10 cellular contexts compared by ENCODE assay signal in the genomic region with DNA sequence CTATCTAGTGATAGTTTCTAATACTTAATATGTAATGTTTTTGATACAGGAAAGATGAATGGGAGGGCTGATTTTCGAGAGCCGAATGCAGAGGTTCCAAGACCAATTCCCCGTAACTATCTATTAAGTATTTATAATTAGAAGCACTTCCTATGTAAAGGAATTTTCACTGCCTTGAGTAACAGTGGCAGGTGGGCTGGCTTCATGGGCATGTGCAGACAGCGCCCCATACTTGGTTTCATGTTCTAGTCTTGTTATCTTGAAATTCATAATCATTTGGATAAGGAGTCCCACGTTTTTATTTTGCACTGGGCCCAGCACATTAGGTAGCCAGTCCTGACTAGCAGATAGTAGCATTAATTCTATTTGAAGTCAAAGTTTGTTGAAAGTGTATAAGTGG. TPM values are rescaled to one million over a fixed set of nuclear protein-coding genes. Genes with fewer than 3 reads are reported as not detected.
DNase-seq lines count a peak whose midpoint lies in the region; ATAC-seq and TF ChIP-seq lines count a peak whose summit lies in the region.
"Had no signal": no experiment of that assay in that cellular context is flagged by ENCODE, and none has a peak within 500 bp of the region (broad histone marks: within the 10 kb centered on the region; RNA-seq: fewer than 3 reads in every experiment).

No MANE protein-coding gene starts in this region.

- ATAC-seq in Panc1 (no peak), GM21717 (IDR thresholded peaks at IDR 0.05; ENCODE audit: unreplicated experiment) (no peak)

- POLR2A ChIA-PET in Panc1 (lab: Charles Lee), result no interaction called here

- H3K27me3 ChIP-seq in Panc1 (ENCODE audit: control insufficient read depth, insufficient read depth, low read length), result no peaks in the 10 kb centered on the region

- DNase-seq in activated CD4-positive, alpha-beta T cell treated with anti-CD3 and anti-CD28 coated beads, Interleukin-2, amount 10 ng/mL, durations not matched to agents 24 days and 14 days, result no peak
- no peak for DNase-seq in activated CD4-positive, alpha-beta T cell treated with anti-CD3 and anti-CD28 coated beads, Interleukin-2, amount 50 U/mL, for 48 hours
- DNase-seq in Panc1 (ENCODE audit: low read depth, low spot score), result no peak
- peak; percentile 36 for DNase-seq in epithelial cell of esophagus (ENCODE audit: low read depth)
- DNase-seq in progenitor cell of endocrine pancreas (ENCODE audit: low spot score, unreplicated experiment), result no peak
- DNase-seq in NCI-H2107 treated with DMSO at 0.1 percent for 48 hours (lab: John Stamatoyannopoulos, UW; ENCODE audit: unreplicated experiment), result no peak
- no peak for DNase-seq in NCI-H524 (lab: John Stamatoyannopoulos, UW)
- DNase-seq: NCI-H187 had no signal

- intact Hi-C loops in activated CD4-positive, alpha-beta T cell treated with anti-CD3 and anti-CD28 coated beads, Interleukin-2, amount 10 ng/mL, durations not matched to agents 24 days and 14 days (cut with micrococcal nuclease), result loop anchor here (5.0 kb wide), 4 partner anchors 130 to 700 kb away; a partner anchor contains a TSS
- intact Hi-C loops in Panc1 (cut with micrococcal nuclease; ENCODE audit: unreplicated experiment), result no loop called here

- in situ Hi-C loops in Panc1 (cut with HindIII; ENCODE audit: low pct_unique_long_range_greater_than_20kb, low sequenced_read_pairs), result no loop called here

- H3K27ac Mint-ChIP-seq in activated CD4-positive, alpha-beta T cell treated with anti-CD3 and anti-CD28 coated beads, Interleukin-2, amount 10 ng/mL, durations not matched to agents 24 days and 14 days, result no peak overlapping the region
- peak overlapping the region; percentile 69 for H3K27ac Mint-ChIP-seq in progenitor cell of endocrine pancreas

- H3K4me1 Mint-ChIP-seq in activated CD4-positive, alpha-beta T cell treated with anti-CD3 and anti-CD28 coated beads, Interleukin-2, amount 10 ng/mL, durations not matched to agents 24 days and 14 days, result peaks cover 26% of the 10 kb centered on the region
- H3K4me1 Mint-ChIP-seq in progenitor cell of endocrine pancreas (ENCODE audit: low read depth), result peaks cover 12% of the 10 kb centered on the region

- no TSS peak for BruUV-seq in Panc1 (replicated peaks; lab: Mats Ljungman, UMichigan)

- peaks cover 14% of the 10 kb centered on the region for H3K36me3 ChIP-seq in Panc1 (ENCODE audit: control insufficient read depth, insufficient read depth, low read length)
- H3K36me3 ChIP-seq: prostate gland had no signal

- no peaks in the 10 kb centered on the region for H3K27me3 Mint-ChIP-seq in activated CD4-positive, alpha-beta T cell treated with anti-CD3 and anti-CD28 coated beads, Interleukin-2, amount 10 ng/mL, durations not matched to agents 24 days and 14 days
- no peaks in the 10 kb centered on the region for H3K27me3 Mint-ChIP-seq in progenitor cell of endocrine pancreas

- H3K9me3 Mint-ChIP-seq in activated CD4-positive, alpha-beta T cell treated with anti-CD3 and anti-CD28 coated beads, Interleukin-2, amount 10 ng/mL, durations not matched to agents 24 days and 14 days, result peaks cover 3% of the 10 kb centered on the region
- H3K9me3 Mint-ChIP-seq in progenitor cell of endocrine pancreas (ENCODE audit: low read depth), result no peaks in the 10 kb centered on the region

- H3K36me3 Mint-ChIP-seq in activated CD4-positive, alpha-beta T cell treated with anti-CD3 and anti-CD28 coated beads, Interleukin-2, amount 10 ng/mL, durations not matched to agents 24 days and 14 days (ENCODE audit: low read depth), result peaks cover 36% of the 10 kb centered on the region
- H3K36me3 Mint-ChIP-seq in progenitor cell of endocrine pancreas (ENCODE audit: insufficient read depth), result peaks cover 15% of the 10 kb centered on the region

- no peak for TF ChIP-seq CTCF in Panc1 (IDR thresholded peaks at IDR 0.05)
- TF ChIP-seq CTCF in epithelial cell of esophagus (IDR thresholded peaks at IDR 0.05; ENCODE audit: insufficient read depth, low read depth, low read length, missing control alignments), result no peak
- TF ChIP-seq CTCF in progenitor cell of endocrine pancreas (IDR thresholded peaks at IDR 0.05; ENCODE audit: unreplicated experiment), result no peak

- CTCF ChIA-PET in Panc1 (lab: Charles Lee), result no interaction called here

- no peaks in the 10 kb centered on the region for H3K9me3 ChIP-seq in Panc1 (ENCODE audit: control insufficient read depth, insufficient read depth, low read depth, low read length)
- H3K9me3 ChIP-seq: prostate gland had no signal

- peaks cover 6% of the 10 kb centered on the region; the same call in 1 of the 2 replicates for H3K4me1 ChIP-seq in Panc1 (ENCODE audit: control insufficient read depth, insufficient read depth, low read length)

- peak overlapping the region; percentile 93; the same call in 1 of the 2 replicates for H3K27ac ChIP-seq in Panc1 (ENCODE audit: low read length)

- H3K4me3 ChIP-seq in Panc1 (ENCODE audit: low read depth in 2 of 2, low read length in 2 of 2) (peak overlapping the region; percentile 92 to 97), epithelial cell of esophagus (ENCODE audit: low read length) (peak overlapping the region; percentile 98)

- peak overlapping the region; percentile 47 for H3K4me3 Mint-ChIP-seq in activated CD4-positive, alpha-beta T cell treated with anti-CD3 and anti-CD28 coated beads, Interleukin-2, amount 10 ng/mL, durations not matched to agents 24 days and 14 days
- H3K4me3 Mint-ChIP-seq in progenitor cell of endocrine pancreas (ENCODE audit: low read depth), result peak overlapping the region; percentile 99

RNA-seq across cellular contexts. Expression of a gene that starts 1.7 kb away (rescaled TPM):
- 116 and 130 TPM in 2 replicates for total RNA-seq in activated CD4-positive, alpha-beta T cell treated with anti-CD3 and anti-CD28 coated beads, Interleukin-2, amount 10 ng/mL, durations not matched to agents 24 days and 14 days
- total RNA-seq in Panc1 (2021; ENCODE audit: unreplicated experiment) (103 TPM), progenitor cell of endocrine pancreas (145 and 150 TPM in 2 replicates)
- polyA plus RNA-seq in Panc1 (2012; ENCODE audit: insufficient read length), result 77.3 TPM

RNA-seq across cellular contexts. Expression of a gene that starts 52.5 kb away (rescaled TPM):
- total RNA-seq in activated CD4-positive, alpha-beta T cell treated with anti-CD3 and anti-CD28 coated beads, Interleukin-2, amount 10 ng/mL, durations not matched to agents 24 days and 14 days, result 62.0 and 66.0 TPM in 2 replicates
- 47.5 TPM for total RNA-seq in Panc1 (2021; ENCODE audit: unreplicated experiment)
- 15.4 TPM for polyA plus RNA-seq in Panc1 (2012; ENCODE audit: insufficient read length)
- 61.0 and 65.5 TPM in 2 replicates for total RNA-seq in progenitor cell of endocrine pancreas
